In genomic region chr6:56445818-56446217, GRCh38 we compare ENCODE assay signal across 30 cellular contexts.
DNase-seq lines count a peak whose midpoint lies in the region; ATAC-seq, FAIRE-seq and TF ChIP-seq lines count a peak whose summit lies in the region.
"Had no signal": no experiment of that assay in that cellular context is flagged by ENCODE, and none has a peak within 500 bp of the region (broad histone marks: within the 10 kb centered on the region; RNA-seq: fewer than 3 reads in every experiment).

No MANE protein-coding gene starts in this region.

- no peak for TF ChIP-seq CTCF in pancreas (IDR thresholded peaks at IDR 0.05)
- TF ChIP-seq CTCF in HepG2 (CRISPR knock-in tag; IDR thresholded peaks at IDR 0.05) = no peak

- no peaks in the 10 kb centered on the region for H4K20me1 ChIP-seq in Karpas-422 (ENCODE audit: insufficient read depth, low read depth, low read length)
- no peaks in the 10 kb centered on the region for H4K20me1 ChIP-seq in HepG2 (ENCODE audit: insufficient read depth, low read length)

- H3K4me2 ChIP-seq in Karpas-422 (ENCODE audit: low read depth, low read length, poor library complexity, severe bottlenecking) = no peak overlapping the region
- no peak overlapping the region for H3K4me2 ChIP-seq in HepG2 (ENCODE audit: low read depth, low read length)
- H3K4me2 ChIP-seq: hepatocyte had no signal

- intact Hi-C loops in Right ventricle myocardium superior (cut with DNase I) = loop anchor here (5.0 kb wide), 1 partner anchor 74 kb away; no protein-coding TSS in a partner anchor
- intact Hi-C loops in cardiac septum (cut with DNase I) = no loop called here
- intact Hi-C loops in right cardiac atrium (cut with DNase I) = no loop called here
- intact Hi-C loops in pancreas (cut with DNase I) = no loop called here
- intact Hi-C loops in aorta (cut with DNase I) = loop anchor here in 1 of 2 donors (5.0 kb wide), 1 partner anchor 64 kb away; no protein-coding TSS in a partner anchor
- intact Hi-C loops in HepG2 (cut with micrococcal nuclease; ENCODE audit: unreplicated experiment) = no loop called here

- no peaks in the 10 kb centered on the region for H3K9me3 ChIP-seq in right cardiac atrium (ENCODE audit: control insufficient read depth, low read length)
- no peaks in the 10 kb centered on the region for H3K9me3 ChIP-seq in pancreas
- H3K9me3 ChIP-seq in aorta (ENCODE audit: control insufficient read depth, low read length) = no peaks in the 10 kb centered on the region
- no peaks in the 10 kb centered on the region for H3K9me3 ChIP-seq in Karpas-422 (ENCODE audit: low read length)
- H3K9me3 ChIP-seq in HepG2 (ENCODE audit: low read length) = no peaks in the 10 kb centered on the region
- H3K9me3 ChIP-seq: Caco-2, colonic mucosa, psoas muscle had no signal

- peaks cover 7% of the 10 kb centered on the region for H3K4me1 ChIP-seq in right cardiac atrium (ENCODE audit: control insufficient read depth, insufficient read depth, low read length)
- peaks cover 0 to 9% (median 5%) of the 10 kb centered on the region in 3 donors for H3K4me1 ChIP-seq in pancreas
- H3K4me1 ChIP-seq in aorta (ENCODE audit: control insufficient read depth in 1 of 2, insufficient read depth in 2 of 2, low read length in 2 of 2) = peaks cover 2 to 9% of the 10 kb centered on the region in 2 donors
- no peaks in the 10 kb centered on the region for H3K4me1 ChIP-seq in Karpas-422 (ENCODE audit: low read length)
- peaks cover 11% of the 10 kb centered on the region for H3K4me1 ChIP-seq in HepG2 (ENCODE audit: insufficient read depth, low read length)
- H3K4me1 ChIP-seq: Caco-2, colonic mucosa, psoas muscle had no signal

- ATAC-seq in Right ventricle myocardium superior (ENCODE audit: poor library complexity) (peak; percentile 82), right cardiac atrium (peak; percentile 63 to 65), pancreas (no peak), aorta (ENCODE audit: low FRiP score) (peak; percentile 57), HepG2 (no peak), GM21447 (IDR thresholded peaks at IDR 0.05; ENCODE audit: unreplicated experiment) (no peak)
- ATAC-seq: activated CD8-positive, alpha-beta T cell treated with anti-CD3 and anti-CD28 coated beads, Interleukin-2, amount 10 ng/mL, durations not matched to agents 7 days and 5 days; HCT116; Panc1; stimulated activated effector memory CD8-positive, alpha-beta T cell treated with anti-CD3 and anti-CD28 coated beads, Interleukin-12 subunit alpha, Interleukin-12 subunit beta, amount 100 ng/mL, for 72 hours had no signal

- no peak overlapping the region for H2AFZ ChIP-seq in Karpas-422 (ENCODE audit: low read length)
- H2AFZ ChIP-seq in HepG2 (ENCODE audit: low read length) = no peak overlapping the region
- H2AFZ ChIP-seq: hepatocyte had no signal

- H3K36me3 ChIP-seq in pancreas (no peaks in the 10 kb centered on the region), aorta (ENCODE audit: control insufficient read depth in 1 of 2, insufficient read depth in 2 of 2, low read length in 1 of 2) (no peaks in the 10 kb centered on the region), Karpas-422 (ENCODE audit: insufficient read depth, low read length) (no peaks in the 10 kb centered on the region), HepG2 (replicated peaks in 1 of 2; ENCODE audit: control insufficient read depth in 1 of 2, insufficient read depth in 2 of 2, low read length in 2 of 2) (no peaks in the 10 kb centered on the region)
- H3K36me3 ChIP-seq: cardiac muscle cell, colonic mucosa had no signal

- POLR2A ChIA-PET in HepG2 (lab: Yijun Ruan, JAX) = interaction anchor here (1.0 kb wide), 1 partner anchor 76 kb away, joined by 3 read pairs; no protein-coding TSS in a partner anchor

- TF ChIP-seq RAD21 in HepG2 (CRISPR knock-in tag; IDR thresholded peaks at IDR 0.05) = no peak

- no TSS peak for BruUV-seq in HepG2 (replicated peaks; lab: Mats Ljungman, UMichigan)

- H3K9ac ChIP-seq in Karpas-422 (ENCODE audit: low read length) (no peak overlapping the region), HepG2 (ENCODE audit: insufficient read depth, low read depth, low read length) (no peak overlapping the region)

- H3K27ac ChIP-seq in right cardiac atrium (ENCODE audit: low read length) = no peak overlapping the region
- no peak overlapping the region for H3K27ac ChIP-seq in pancreas
- no peak overlapping the region for H3K27ac ChIP-seq in aorta (ENCODE audit: low read depth in 1 of 2, low read length in 2 of 2)
- H3K27ac ChIP-seq in Karpas-422 (ENCODE audit: low read length) = no peak overlapping the region
- no peak overlapping the region for H3K27ac ChIP-seq in HepG2 (ENCODE audit: extremely low read length, insufficient read depth, low read length)
- H3K27ac ChIP-seq: cardiac muscle cell, colonic mucosa, epithelial cell of prostate, hepatocyte, psoas muscle had no signal

- TF ChIP-seq POLR2A in HepG2 (IDR thresholded peaks at IDR 0.05; ENCODE audit: insufficient read depth in 1 of 2, low read depth in 2 of 2, low read length in 2 of 2) = no peak

- H3K79me2 ChIP-seq in Karpas-422 (ENCODE audit: low read length) (no peaks in the 10 kb centered on the region), HepG2 (ENCODE audit: insufficient read depth, low read length) (no peaks in the 10 kb centered on the region)
- H3K79me2 ChIP-seq: hepatocyte had no signal

- FAIRE-seq in pancreas (lab: Jason Lieb, UNC) = peak; percentile 5
- no peak for FAIRE-seq in HepG2 (lab: Jason Lieb, UNC)
- FAIRE-seq: G401.6, urothelium cell line had no signal

- no peak for DNase-seq in Right ventricle myocardium superior
- DNase-seq in cardiac septum (ENCODE audit: low spot score) = no peak
- DNase-seq in right cardiac atrium = peak in 1 of 3 donors; percentile 46
- no peak for DNase-seq in pancreas
- DNase-seq in aorta = no peak
- DNase-seq in Karpas-422 = no peak
- DNase-seq in HepG2 (ENCODE audit: low spot score) = no peak
- DNase-seq: 8988T; activated CD8-positive, alpha-beta T cell treated with anti-CD3 and anti-CD28 coated beads, Interleukin-2, amount 10 ng/mL, durations not matched to agents 7 days and 5 days; Caco-2; colonic mucosa; effector CD8-positive, alpha-beta T cell; foreskin melanocyte; MV-4-11; NCI-H1436 treated with DMSO at 0.1 percent for 48 hours; NCI-H2107; NCI-H748 treated with DMSO at 0.1 percent for 48 hours; psoas muscle; SHP77 treated with DMSO at 0.1 percent for 48 hours; stimulated activated CD4-positive, alpha-beta T cell treated with anti-CD3 and anti-CD28 coated beads, Interleukin-15, amount 100 ng/mL, for 24 hours; stimulated activated CD4-positive, alpha-beta T cell treated with anti-CD3 and anti-CD28 coated beads, Interleukin-4, amount 100 ng/mL, for 4 hours had no signal

- CTCF ChIA-PET in HepG2 (lab: Yijun Ruan, JAX; ENCODE audit: low intra/inter-chr PET ratio, low total read pairs) = no interaction called here

- no peak for TF ChIP-seq EP300 in HepG2 (IDR thresholded peaks at IDR 0.05; ENCODE audit: low read depth in 2 of 2, low read length in 2 of 2)
- TF ChIP-seq EP300 in HepG2 (CRISPR knock-in tag; IDR thresholded peaks at IDR 0.05; ENCODE audit: borderline replicate concordance) = no peak

- 50% methylated on average over 8 of the region's 8 CpGs for WGBS in right cardiac atrium
- WGBS in pancreas, 2 donors = 84% methylated on average over 8 of the region's 8 CpGs
- 9 to 25% methylated on average over 8 of the region's 8 CpGs for WGBS in aorta, 2 donors
- WGBS in HepG2 (ENCODE audit: low lambda C conversion rate) = 66% methylated on average over 8 of the region's 8 CpGs

- H3K27me3 ChIP-seq in right cardiac atrium (ENCODE audit: control insufficient read depth, insufficient read depth) = no peaks in the 10 kb centered on the region
- H3K27me3 ChIP-seq in pancreas = no peaks in the 10 kb centered on the region
- no peaks in the 10 kb centered on the region for H3K27me3 ChIP-seq in aorta (ENCODE audit: control insufficient read depth in 1 of 2, insufficient read depth in 2 of 2, low read length in 1 of 2)
- H3K27me3 ChIP-seq in Karpas-422 (ENCODE audit: low read length) = no peaks in the 10 kb centered on the region
- H3K27me3 ChIP-seq in HepG2 (ENCODE audit: control insufficient read depth in 1 of 2, insufficient read depth in 2 of 2, low read length in 2 of 2) = no peaks in the 10 kb centered on the region
- H3K27me3 ChIP-seq: colonic mucosa, hepatocyte had no signal

- in situ Hi-C loops in HepG2 (cut with HindIII; ENCODE audit: extremely low pct_ligation_motif_present, low pct_unique_long_range_greater_than_20kb) = no loop called here

- no peaks in the 10 kb centered on the region; the same call in 1 of the 2 replicates for H3K9me2 ChIP-seq in Karpas-422 (replicated peaks; ENCODE audit: insufficient read depth, low read length)

- H3K4me3 ChIP-seq in right cardiac atrium (ENCODE audit: low read length) (no peak overlapping the region), pancreas (no peak overlapping the region), aorta (ENCODE audit: low read length in 2 of 2) (no peak overlapping the region), Karpas-422 (ENCODE audit: low read length) (no peak overlapping the region), HepG2 (replicated peaks in 1 of 3; ENCODE audit: insufficient read depth in 1 of 3, low read depth in 2 of 3, low read length in 3 of 3) (no peak overlapping the region)
- H3K4me3 ChIP-seq: cardiac muscle cell, colonic mucosa, hepatocyte, psoas muscle had no signal

TF ChIP-seq in HepG2, 621 proteins besides CTCF, POLR2A, EP300 and RAD21 (continues in another document):
- no peak for TF ChIP-seq RFXAP (CRISPR knock-in tag; IDR thresholded peaks at IDR 0.05; ENCODE audit: borderline replicate concordance)
- no peak for TF ChIP-seq HDAC6 (IDR thresholded peaks at IDR 0.05; ENCODE audit: low read depth, low read length)
- no peak for TF ChIP-seq ZBTB43 (CRISPR knock-in tag; conservative IDR thresholded peaks at IDR 0.05)
- no peak for TF ChIP-seq ZNF3 (CRISPR knock-in tag; IDR thresholded peaks at IDR 0.05)
- TF ChIP-seq ZNF33A (CRISPR knock-in tag; IDR thresholded peaks at IDR 0.05; ENCODE audit: borderline replicate concordance) = no peak
- no peak for TF ChIP-seq SCMH1 (CRISPR knock-in tag; IDR thresholded peaks at IDR 0.05; ENCODE audit: borderline replicate concordance)
- no peak for TF ChIP-seq DR1 (CRISPR knock-in tag; IDR thresholded peaks at IDR 0.05)

Comparison
In these comparisons a context has a peak if more than half of its experiments do, and no peak if none do; other contexts are left out.
1. ATAC-seq: peak in Right ventricle myocardium superior (single experiment), right cardiac atrium (2 of 2) and aorta (single experiment); none in pancreas (0 of 4), HepG2 (single experiment) and GM21447 (single experiment).